In genomic region chr2:62410015-62410453, GRCh38 we compare ENCODE assay signal across 11 cellular contexts.
A peak's percentile ranks its signal among the peaks of the same experiment; 100 is the strongest.
DNase-seq lines count a peak whose midpoint lies in the region; ATAC-seq and TF ChIP-seq lines count a peak whose summit lies in the region.
"Had no signal": no experiment of that assay in that cellular context is flagged by ENCODE, and none has a peak within 500 bp of the region (broad histone marks: within the 10 kb centered on the region; RNA-seq: fewer than 3 reads in every experiment).

No MANE protein-coding gene starts in this region.

- H3K27me3 Mint-ChIP-seq in Caco-2 (ENCODE audit: insufficient read depth, unreplicated experiment): no peaks in the 10 kb centered on the region
- no peaks in the 10 kb centered on the region for H3K27me3 Mint-ChIP-seq in T-cell

- peaks cover 58% of the 10 kb centered on the region for H3K4me1 Mint-ChIP-seq in Caco-2 (ENCODE audit: low read depth, unreplicated experiment)
- peaks cover 0 to 11% (median 3%) of the 10 kb centered on the region in 3 donors for H3K4me1 Mint-ChIP-seq in T-cell

- TF ChIP-seq CTCF in Caco-2 (IDR thresholded peaks at IDR 0.05; ENCODE audit: insufficient read depth in 1 of 2, low read depth in 1 of 2, low read length in 1 of 2, severe bottlenecking in 1 of 2, unreplicated experiment in 1 of 2) (no peak), esophagus muscularis mucosa (IDR thresholded peaks at IDR 0.05) (no peak)

- CTCF ChIA-PET in Caco-2 (lab: Charles Lee): interaction anchor here (0.6 to 1.3 kb wide), 3 partner anchors 47 to 482 kb away, joined by 3 to 7 read pairs (median 4); no protein-coding TSS in a partner anchor
- CTCF ChIA-PET in T-cell (lab: Charles Lee): interaction anchor here in 1 of 2 donors (0.6 to 2.7 kb wide), 4 partner anchors 213 to 491 kb away, joined by 3 to 10 read pairs (median 5); no protein-coding TSS in a partner anchor

- no peak for TF ChIP-seq POLR2A in esophagus muscularis mucosa (IDR thresholded peaks at IDR 0.05; ENCODE audit: low read depth)

- peaks cover 4% of the 10 kb centered on the region for H3K36me3 Mint-ChIP-seq in Caco-2 (ENCODE audit: insufficient read depth, unreplicated experiment)
- no peaks in the 10 kb centered on the region for H3K36me3 Mint-ChIP-seq in T-cell

- peak in 1 of 2 experiments; percentile 28 for DNase-seq in Caco-2
- peak; percentile 24 for DNase-seq in HT-29 (ENCODE audit: low spot score)
- DNase-seq in left colon: no peak
- DNase-seq in NCI-H2081 treated with DMSO at 0.1 percent for 48 hours (lab: John Stamatoyannopoulos, UW): no peak
- DNase-seq in esophagus muscularis mucosa (ENCODE audit: extremely low spot score): no peak
- no peak for DNase-seq in T-cell
- DNase-seq: upper lobe of right lung had no signal

- peaks cover 50% of the 10 kb centered on the region for H3K4me1 ChIP-seq in Caco-2
- H3K4me1 ChIP-seq in esophagus muscularis mucosa: peaks cover 18 to 35% (median 28%) of the 10 kb centered on the region in 4 donors

- H3K27ac ChIP-seq in angular gyrus (ENCODE audit: low read depth, low read length) (peak overlapping the region; percentile 54), esophagus muscularis mucosa (replicated peaks in 1 of 4) (peak overlapping the region in 2 of 4 donors; percentile 68 to 81)

- H3K4me3 Mint-ChIP-seq in Caco-2 (ENCODE audit: unreplicated experiment) (no peak overlapping the region), T-cell (no peak overlapping the region)

- H3K9me3 Mint-ChIP-seq in Caco-2 (ENCODE audit: unreplicated experiment): no peaks in the 10 kb centered on the region
- no peaks in the 10 kb centered on the region for H3K9me3 Mint-ChIP-seq in T-cell

- 92% methylated on average over 9 of the region's 9 CpGs for WGBS in esophagus muscularis mucosa

- no TSS peak for BruUV-seq in Caco-2 (replicated peaks; lab: Mats Ljungman, UMichigan)

- H3K27ac Mint-ChIP-seq in Caco-2 (ENCODE audit: unreplicated experiment) (peak overlapping the region; percentile 84), T-cell (no peak overlapping the region)

- ATAC-seq in left colon: peak; percentile 50
- no peak for ATAC-seq in T-cell (replicated peaks in 1 of 4)
- no peak for ATAC-seq in GM21515 (IDR thresholded peaks at IDR 0.05; ENCODE audit: unreplicated experiment)
- ATAC-seq: left lobe of liver, upper lobe of right lung had no signal

- H3K4me3 ChIP-seq in Caco-2 (ENCODE audit: low read depth, low read length) (no peak overlapping the region), esophagus muscularis mucosa (no peak overlapping the region)
- H3K4me3 ChIP-seq: HAP-1, upper lobe of right lung had no signal

- no peak for TF ChIP-seq EP300 in esophagus muscularis mucosa (IDR thresholded peaks at IDR 0.05)

- H3K9me3 ChIP-seq in Caco-2 (no peaks in the 10 kb centered on the region), esophagus muscularis mucosa (no peaks in the 10 kb centered on the region)
- H3K9me3 ChIP-seq: HAP-1, upper lobe of right lung had no signal

- POLR2A ChIA-PET in Caco-2 (lab: Charles Lee) (interaction anchor here (0.6 kb wide), 1 partner anchor 80 kb away, joined by 3 read pairs; no protein-coding TSS in a partner anchor), T-cell (lab: Charles Lee) (no interaction called here)

- intact Hi-C loops in Caco-2 (cut with micrococcal nuclease; ENCODE audit: unreplicated experiment): loop anchor here (2.0 to 5.0 kb wide), 6 partner anchors 79 to 645 kb away; partner anchors contain the start of gene B3GNT2
- intact Hi-C loops in left colon (cut with DNase I, micrococcal nuclease): loop anchor here in 1 of 2 donors (5.0 kb wide), 2 partner anchors 213 to 418 kb away; partner anchors contain the start of gene B3GNT2
- intact Hi-C loops in esophagus muscularis mucosa (cut with DNase I): loop anchor here (5.0 kb wide), 1 partner anchor 418 kb away; no protein-coding TSS in a partner anchor

- H3K27me3 ChIP-seq in Caco-2 (replicated peaks; ENCODE audit: control insufficient read depth, insufficient read depth, low read length): no peaks in the 10 kb centered on the region
- H3K27me3 ChIP-seq in esophagus muscularis mucosa: no peaks in the 10 kb centered on the region
- H3K27me3 ChIP-seq: upper lobe of right lung had no signal

- H3K36me3 ChIP-seq in Caco-2 (ENCODE audit: control insufficient read depth, insufficient read depth, low read length) (no peaks in the 10 kb centered on the region), esophagus muscularis mucosa (no peaks in the 10 kb centered on the region)
- H3K36me3 ChIP-seq: HAP-1, upper lobe of right lung had no signal
